ENCODE assay signal across 23 cellular contexts in genomic region chr6:16868968-16869367, GRCh38.
DNase-seq lines count a peak whose midpoint lies in the region; ATAC-seq, FAIRE-seq and TF ChIP-seq lines count a peak whose summit lies in the region.
"Had no signal": no experiment of that assay in that cellular context is flagged by ENCODE, and none has a peak within 500 bp of the region (broad histone marks: within the 10 kb centered on the region; RNA-seq: fewer than 3 reads in every experiment).

No MANE protein-coding gene starts in this region.

- POLR2A ChIA-PET in PC-3 (lab: Charles Lee; ENCODE audit: unreplicated experiment) (no interaction called here), K562 (lab: Yijun Ruan, JAX) (interaction anchor here (0.9 kb wide), 1 partner anchor 29 kb away, joined by 4 read pairs; no protein-coding TSS in a partner anchor)

- no peak overlapping the region for H2AFZ ChIP-seq in PC-3 (ENCODE audit: low read length)
- no peak overlapping the region for H2AFZ ChIP-seq in K562 (ENCODE audit: low read depth, low read length)
- H2AFZ ChIP-seq: GM23248 had no signal

- H3K9ac ChIP-seq in PC-3 (ENCODE audit: low read length) (no peak overlapping the region), K562 (ENCODE audit: insufficient read depth in 1 of 2, low read depth in 2 of 2, low read length in 2 of 2) (no peak overlapping the region)
- H3K9ac ChIP-seq: GM23248 had no signal

- H4K20me1 ChIP-seq in PC-3 (ENCODE audit: low read length) = no peaks in the 10 kb centered on the region
- H4K20me1 ChIP-seq in K562 (replicated peaks; ENCODE audit: control insufficient read depth, insufficient read depth, low read length) = no peaks in the 10 kb centered on the region

- no peaks in the 10 kb centered on the region for H3K27me3 ChIP-seq in PC-3 (ENCODE audit: low read length)
- peaks cover 0 to 5% of the 10 kb centered on the region in 2 experiments; a peak in 3 of 5 replicates for H3K27me3 ChIP-seq in K562 (ENCODE audit: control insufficient read depth in 2 of 2, insufficient read depth in 2 of 2, low read length in 2 of 2)
- H3K27me3 ChIP-seq in esophagus muscularis mucosa = no peaks in the 10 kb centered on the region
- H3K27me3 ChIP-seq: MG63 had no signal

- H3K4me3 ChIP-seq in PC-3 (ENCODE audit: low read length) (no peak overlapping the region), K562 (no peak overlapping the region), esophagus muscularis mucosa (no peak overlapping the region)
- H3K4me3 ChIP-seq: GM23248, MG63 had no signal

- FAIRE-seq in K562 (lab: Jason Lieb, UNC) = no peak
- FAIRE-seq: GM19239, HepG2 had no signal

- no peak overlapping the region for H3K4me3 Mint-ChIP-seq in HFFc6
- H3K4me3 Mint-ChIP-seq: T-helper 1 cell treated with Interleukin-12 subunit alpha and Interleukin-12 subunit beta and Interleukin-4 antibody, amounts not matched to agents 30 μg/mL and 1 μg/mL, for 36 hours had no signal

- intact Hi-C loops in PC-3 (cut with micrococcal nuclease) (no loop called here), K562 (cut with micrococcal nuclease) (no loop called here), esophagus muscularis mucosa (cut with DNase I) (no loop called here)

- peaks cover 17% of the 10 kb centered on the region for H3K4me1 ChIP-seq in PC-3 (ENCODE audit: insufficient read depth, low read length)
- no peaks in the 10 kb centered on the region; a peak in 2 of 5 replicates for H3K4me1 ChIP-seq in K562 (replicated peaks in 1 of 2; ENCODE audit: control insufficient read depth in 2 of 2, insufficient read depth in 2 of 2, low read length in 2 of 2)
- H3K4me1 ChIP-seq in esophagus muscularis mucosa = no peaks in the 10 kb centered on the region

- H3K9me2 ChIP-seq in PC-3 (replicated peaks; ENCODE audit: low read length) = no peaks in the 10 kb centered on the region

- ATAC-seq in PC-3 (peak; percentile 72), K562 (no peak), GM18868 (IDR thresholded peaks at IDR 0.05; ENCODE audit: unreplicated experiment) (no peak)
- ATAC-seq: HCT116, HepG2 had no signal

- TF ChIP-seq CTCF in HFFc6 (IDR thresholded peaks at IDR 0.05) (no peak), PC-3 (conservative IDR thresholded peaks at IDR 0.05; ENCODE audit: low read depth, low read length) (no peak), K562 (IDR thresholded peaks at IDR 0.05 in 2 of 3, conservative IDR thresholded peaks at IDR 0.05 in 1 of 3; ENCODE audit: insufficient read depth in 2 of 3, low read depth in 1 of 3, low read length in 3 of 3) (no peak), esophagus muscularis mucosa (IDR thresholded peaks at IDR 0.05) (no peak)

- no peaks in the 10 kb centered on the region for H3K9me3 Mint-ChIP-seq in HFFc6
- H3K9me3 Mint-ChIP-seq: T-helper 1 cell treated with Interleukin-12 subunit alpha and Interleukin-12 subunit beta and Interleukin-4 antibody, amounts not matched to agents 30 μg/mL and 1 μg/mL, for 36 hours had no signal

- TF ChIP-seq RAD21 in K562 (CRISPR knock-in tag; conservative IDR thresholded peaks at IDR 0.05 in 1 of 2, IDR thresholded peaks at IDR 0.05 in 1 of 2) = no peak

- peak; percentile 17 for DNase-seq in HFFc6
- DNase-seq in PC-3 = peak; percentile 41
- no peak for DNase-seq in K562 (ENCODE audit: extremely low read depth in 1 of 4, low spot score in 3 of 4)
- no peak for DNase-seq in esophagus muscularis mucosa (ENCODE audit: extremely low spot score)
- no peak for DNase-seq in GOT3 (lab: John Stamatoyannopoulos, UW)
- DNase-seq in medulla oblongata (ENCODE audit: extremely low spot score) = no peak
- DNase-seq: AML-193; DMS79 treated with DMSO at 0.1 percent for 48 hours; GF-D8; GM23248; MG63; NCI-H1092; NCI-H146; NCI-H2029 treated with DMSO at 0.1 percent for 48 hours; NCI-H748 treated with DMSO at 0.1 percent for 48 hours; NK-92 treated with Interleukin-12 subunit alpha and Interleukin-12 subunit beta, amount 100 ng/mL, for 24 hours; SIG-M5 had no signal

- in situ Hi-C loops in K562 (cut with MboI) = no loop called here

- H3K4me2 ChIP-seq in PC-3 (ENCODE audit: low read length) (no peak overlapping the region), K562 (ENCODE audit: insufficient read depth, low read length) (no peak overlapping the region)

- H3K27ac ChIP-seq in PC-3 (ENCODE audit: low read length) (no peak overlapping the region), K562 (ENCODE audit: extremely low read depth, low read depth, low read length) (no peak overlapping the region), esophagus muscularis mucosa (replicated peaks in 1 of 4) (no peak overlapping the region)
- H3K27ac ChIP-seq: GM23248, RWPE1 had no signal

- H3K79me2 ChIP-seq in PC-3 (ENCODE audit: low read length) (no peaks in the 10 kb centered on the region), K562 (ENCODE audit: control insufficient read depth, insufficient read depth, low read length) (no peaks in the 10 kb centered on the region)

- H3K9me1 ChIP-seq in K562 (ENCODE audit: control insufficient read depth, insufficient read depth, low read length) = no peaks in the 10 kb centered on the region

- TF ChIP-seq EP300 in K562 (IDR thresholded peaks at IDR 0.05; ENCODE audit: low read length) (no peak), esophagus muscularis mucosa (IDR thresholded peaks at IDR 0.05) (no peak)

- no peaks in the 10 kb centered on the region for H3K9me3 ChIP-seq in PC-3 (ENCODE audit: low read length)
- H3K9me3 ChIP-seq in K562 (replicated peaks; ENCODE audit: control insufficient read depth, insufficient read depth, low read depth, low read length) = no peaks in the 10 kb centered on the region
- no peaks in the 10 kb centered on the region for H3K9me3 ChIP-seq in esophagus muscularis mucosa
- H3K9me3 ChIP-seq: MG63 had no signal

- no TSS peak for BruUV-seq in PC-3 (replicated peaks; lab: Mats Ljungman, UMichigan)
- BruUV-seq in K562 (replicated peaks; lab: Mats Ljungman, UMichigan) = no TSS peak

- H3K36me3 Mint-ChIP-seq in HFFc6 (ENCODE audit: low read depth) = no peaks in the 10 kb centered on the region

- WGBS in K562 (ENCODE audit: insufficient coverage, low coverage, missing lambda C conversion rate) = 0% methylated on average over 3 of the region's 3 CpGs
- WGBS in esophagus muscularis mucosa = 48% methylated on average over 3 of the region's 3 CpGs

- no peaks in the 10 kb centered on the region for H3F3A ChIP-seq in PC-3 (ENCODE audit: low read length, unreplicated experiment)

- no peak overlapping the region for H3K27ac Mint-ChIP-seq in HFFc6
- H3K27ac Mint-ChIP-seq: T-helper 1 cell treated with Interleukin-12 subunit alpha and Interleukin-12 subunit beta and Interleukin-4 antibody, amounts not matched to agents 30 μg/mL and 1 μg/mL, for 36 hours had no signal

- no peak for TF ChIP-seq POLR2A in K562 (conservative IDR thresholded peaks at IDR 0.05)
- TF ChIP-seq POLR2A in esophagus muscularis mucosa (IDR thresholded peaks at IDR 0.05; ENCODE audit: low read depth) = no peak

- H3K27me3 Mint-ChIP-seq in HFFc6 (ENCODE audit: insufficient read depth) = peaks cover 16% of the 10 kb centered on the region

- peaks cover 38% of the 10 kb centered on the region for H3K4me1 Mint-ChIP-seq in HFFc6 (ENCODE audit: low read depth)

- CTCF ChIA-PET in PC-3 (lab: Charles Lee) (no interaction called here), K562 (lab: Yijun Ruan, JAX; ENCODE audit: low intra/inter-chr PET ratio) (no interaction called here)

- no peaks in the 10 kb centered on the region for H3K36me3 ChIP-seq in PC-3 (ENCODE audit: low read depth, low read length)
- no peaks in the 10 kb centered on the region for H3K36me3 ChIP-seq in K562 (ENCODE audit: control insufficient read depth, insufficient read depth, low read length)
- H3K36me3 ChIP-seq in esophagus muscularis mucosa = no peaks in the 10 kb centered on the region
- H3K36me3 ChIP-seq: MG63 had no signal

TF ChIP-seq in K562, 482 proteins besides CTCF, POLR2A, EP300 and RAD21:
- TF ChIP-seq, protein P1, sequence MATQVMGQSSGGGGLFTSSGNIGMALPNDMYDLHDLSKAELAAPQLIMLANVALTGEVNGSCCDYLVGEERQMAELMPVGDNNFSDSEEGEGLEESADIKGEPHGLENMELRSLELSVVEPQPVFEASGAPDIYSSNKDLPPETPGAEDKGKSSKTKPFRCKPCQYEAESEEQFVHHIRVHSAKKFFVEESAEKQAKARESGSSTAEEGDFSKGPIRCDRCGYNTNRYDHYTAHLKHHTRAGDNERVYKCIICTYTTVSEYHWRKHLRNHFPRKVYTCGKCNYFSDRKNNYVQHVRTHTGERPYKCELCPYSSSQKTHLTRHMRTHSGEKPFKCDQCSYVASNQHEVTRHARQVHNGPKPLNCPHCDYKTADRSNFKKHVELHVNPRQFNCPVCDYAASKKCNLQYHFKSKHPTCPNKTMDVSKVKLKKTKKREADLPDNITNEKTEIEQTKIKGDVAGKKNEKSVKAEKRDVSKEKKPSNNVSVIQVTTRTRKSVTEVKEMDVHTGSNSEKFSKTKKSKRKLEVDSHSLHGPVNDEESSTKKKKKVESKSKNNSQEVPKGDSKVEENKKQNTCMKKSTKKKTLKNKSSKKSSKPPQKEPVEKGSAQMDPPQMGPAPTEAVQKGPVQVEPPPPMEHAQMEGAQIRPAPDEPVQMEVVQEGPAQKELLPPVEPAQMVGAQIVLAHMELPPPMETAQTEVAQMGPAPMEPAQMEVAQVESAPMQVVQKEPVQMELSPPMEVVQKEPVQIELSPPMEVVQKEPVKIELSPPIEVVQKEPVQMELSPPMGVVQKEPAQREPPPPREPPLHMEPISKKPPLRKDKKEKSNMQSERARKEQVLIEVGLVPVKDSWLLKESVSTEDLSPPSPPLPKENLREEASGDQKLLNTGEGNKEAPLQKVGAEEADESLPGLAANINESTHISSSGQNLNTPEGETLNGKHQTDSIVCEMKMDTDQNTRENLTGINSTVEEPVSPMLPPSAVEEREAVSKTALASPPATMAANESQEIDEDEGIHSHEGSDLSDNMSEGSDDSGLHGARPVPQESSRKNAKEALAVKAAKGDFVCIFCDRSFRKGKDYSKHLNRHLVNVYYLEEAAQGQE (CRISPR knock-in tag; IDR thresholded peaks at IDR 0.05; ENCODE audit: low read depth) = no peak
- TF ChIP-seq CBFA2T3 (IDR thresholded peaks at IDR 0.05) (peak; percentile 26; the same call in 1 of the 2 replicates), FOSL1 (tag; conservative IDR thresholded peaks at IDR 0.05) (peak; percentile 31; the same call in 1 of the 2 replicates), TCF3 (CRISPR knock-in tag; IDR thresholded peaks at IDR 0.05) (0 out of 2 replicates have a peak, but pooled peaks have one; percentile 10), JUND (IDR thresholded peaks at IDR 0.05; ENCODE audit: borderline replicate concordance, low read depth, low read length) (peak; percentile 48; the same call in 1 of the 2 replicates), JUND (tag; IDR thresholded peaks at IDR 0.05; ENCODE audit: borderline replicate concordance, low read depth, low read length) (peak; percentile 20; the same call in 1 of the 3 replicates)

Comparison
In these comparisons a context has a peak if more than half of its experiments do, and no peak if none do; other contexts are left out.
1. DNase-seq: peak in HFFc6 (single experiment) and PC-3 (single experiment); none in K562 (0 of 4), esophagus muscularis mucosa (single experiment), GOT3 (single experiment) and medulla oblongata (single experiment).